Comparison of ENCODE assay signal across 15 cellular contexts in genomic region chr12:41053046-41053445, GRCh38.
A peak's percentile ranks its signal among the peaks of the same experiment; 100 is the strongest.
DNase-seq lines count a peak whose midpoint lies in the region; ATAC-seq and TF ChIP-seq lines count a peak whose summit lies in the region.
"Had no signal": no experiment of that assay in that cellular context is flagged by ENCODE, and none has a peak within 500 bp of the region (broad histone marks: within the 10 kb centered on the region; RNA-seq: fewer than 3 reads in every experiment).

No MANE protein-coding gene starts in this region.

- H3K18ac ChIP-seq in IMR-90 (ENCODE audit: low read depth, low read length): no peak overlapping the region

- H3K36me3 ChIP-seq in IMR-90 (ENCODE audit: control insufficient read depth, insufficient read depth, low read length): no peaks in the 10 kb centered on the region
- H3K36me3 ChIP-seq in tibial artery: no peaks in the 10 kb centered on the region

- no peak for TF ChIP-seq POLR2A in IMR-90 (IDR thresholded peaks at IDR 0.05; ENCODE audit: low read depth, low read length)

- H3K27me3 ChIP-seq in IMR-90 (ENCODE audit: control insufficient read depth, insufficient read depth, low read length): no peaks in the 10 kb centered on the region
- H3K27me3 ChIP-seq in tibial artery: no peaks in the 10 kb centered on the region

- H3K9ac ChIP-seq in IMR-90 (ENCODE audit: low read depth, low read length): no peak overlapping the region
- H3K9ac ChIP-seq: GM23248 had no signal

- H3K56ac ChIP-seq in IMR-90 (ENCODE audit: extremely low read depth, insufficient read depth, low read length): no peak overlapping the region

- POLR2A ChIA-PET in IMR-90 (lab: Charles Lee; ENCODE audit: unreplicated experiment): no interaction called here

- TF ChIP-seq CTCF in IMR-90 (conservative IDR thresholded peaks at IDR 0.05; ENCODE audit: low read depth, low read length) (no peak), chondrocyte (IDR thresholded peaks at IDR 0.05) (no peak), tibial artery (IDR thresholded peaks at IDR 0.05) (no peak), Calu3 (IDR thresholded peaks at IDR 0.05; ENCODE audit: unreplicated experiment) (no peak)

- no CpG with 5 or more reads among the region's 1 CpG for WGBS in IMR-90 (ENCODE audit: extremely low coverage in 2 of 2, insufficient read length in 1 of 2), 2 experiments

- H4K91ac ChIP-seq in IMR-90 (ENCODE audit: insufficient read depth, low read depth, low read length): no peak overlapping the region

- no peak overlapping the region for H3K23ac ChIP-seq in IMR-90 (ENCODE audit: low read depth, low read length)

- no peaks in the 10 kb centered on the region for H3K79me1 ChIP-seq in IMR-90 (ENCODE audit: low read depth in 1 of 2, low read length in 2 of 2)

- no peak overlapping the region for H3K4me2 ChIP-seq in IMR-90 (ENCODE audit: low read depth, low read length)

- dilution Hi-C loops in IMR-90 (cut with HindIII; ENCODE audit: low sequenced_read_pairs, unreplicated experiment): no loop called here

- no TSS peak for BruUV-seq in IMR-90 (replicated peaks; lab: Mats Ljungman, UMichigan)
- BruUV-seq in Calu3 (replicated peaks; lab: Mats Ljungman, UMichigan): no TSS peak

- H3K4me1 Mint-ChIP-seq in chondrocyte (ENCODE audit: low read depth) (peaks cover 42% of the 10 kb centered on the region), Calu3 (ENCODE audit: low read depth, unreplicated experiment) (no peaks in the 10 kb centered on the region)
- H3K4me1 Mint-ChIP-seq: CD4-positive, alpha-beta memory T cell had no signal

- H4K5ac ChIP-seq in IMR-90 (ENCODE audit: low read depth, low read length): no peak overlapping the region

- no peak overlapping the region for H2BK120ac ChIP-seq in IMR-90 (ENCODE audit: low read depth, low read length)

- H2BK15ac ChIP-seq in IMR-90 (ENCODE audit: low read depth, low read length): no peak overlapping the region

- CTCF ChIA-PET in IMR-90 (lab: Yijun Ruan, JAX): no interaction called here
- CTCF ChIA-PET in Calu3 (lab: Charles Lee): no interaction called here

- H3K27ac ChIP-seq in IMR-90 (ENCODE audit: insufficient read depth, low read length) (no peak overlapping the region), tibial artery (peak overlapping the region; percentile 20 to 60)
- H3K27ac ChIP-seq: GM23248 had no signal

- H3K27me3 Mint-ChIP-seq in chondrocyte (ENCODE audit: low read depth): no peaks in the 10 kb centered on the region
- no peaks in the 10 kb centered on the region for H3K27me3 Mint-ChIP-seq in Calu3 (ENCODE audit: unreplicated experiment)
- H3K27me3 Mint-ChIP-seq: CD4-positive, alpha-beta memory T cell had no signal

- no peak overlapping the region for H2BK20ac ChIP-seq in IMR-90 (ENCODE audit: low read depth, low read length)

- no peaks in the 10 kb centered on the region for H4K20me1 ChIP-seq in IMR-90 (ENCODE audit: insufficient read depth, low read length)

- no peak overlapping the region for H4K8ac ChIP-seq in IMR-90 (ENCODE audit: low read depth in 2 of 2, low read length in 2 of 2)

- no peak overlapping the region for H3K14ac ChIP-seq in IMR-90 (replicated peaks; ENCODE audit: low read depth, low read length)

- H3K4ac ChIP-seq in IMR-90 (ENCODE audit: low read depth, low read length): no peak overlapping the region

- H3K36me3 Mint-ChIP-seq in chondrocyte (ENCODE audit: low read depth): no peaks in the 10 kb centered on the region
- no peaks in the 10 kb centered on the region for H3K36me3 Mint-ChIP-seq in Calu3 (ENCODE audit: insufficient read depth, unreplicated experiment)
- H3K36me3 Mint-ChIP-seq: CD4-positive, alpha-beta memory T cell had no signal

- H3K9me3 ChIP-seq in IMR-90 (ENCODE audit: control insufficient read depth, insufficient read depth, low read length) (no peaks in the 10 kb centered on the region), tibial artery (no peaks in the 10 kb centered on the region)

- no peak overlapping the region for H2AFZ ChIP-seq in IMR-90 (replicated peaks; ENCODE audit: low read length, poor library complexity)
- H2AFZ ChIP-seq: GM23248 had no signal

- H3K27ac Mint-ChIP-seq in chondrocyte (ENCODE audit: unreplicated experiment) (peak overlapping the region; percentile 84), Calu3 (ENCODE audit: unreplicated experiment) (no peak overlapping the region)
- H3K27ac Mint-ChIP-seq: CD4-positive, alpha-beta memory T cell had no signal

- in situ Hi-C loops in IMR-90 (cut with MboI; ENCODE audit: low sequenced_read_pairs): no loop called here

- H2AK9ac ChIP-seq in IMR-90 (replicated peaks; ENCODE audit: low read depth, low read length, poor library complexity): no peak overlapping the region

- intact Hi-C loops in IMR-90 (cut with micrococcal nuclease) (loop anchor here (10.0 kb wide), 1 partner anchor 98 kb away; no protein-coding TSS in a partner anchor), tibial artery (cut with DNase I; ENCODE audit: low total_unique reads) (no loop called here), Calu3 (cut with micrococcal nuclease; ENCODE audit: unreplicated experiment) (no loop called here), left colon (cut with DNase I, micrococcal nuclease) (no loop called here)

- H3K4me3 Mint-ChIP-seq in chondrocyte (ENCODE audit: unreplicated experiment) (no peak overlapping the region), Calu3 (ENCODE audit: low read depth, unreplicated experiment) (no peak overlapping the region)
- H3K4me3 Mint-ChIP-seq: CD4-positive, alpha-beta memory T cell had no signal

- H3K4me1 ChIP-seq in IMR-90 (ENCODE audit: control insufficient read depth, insufficient read depth, low read length) (peaks cover 2% of the 10 kb centered on the region; the same call in 1 of the 2 replicates), tibial artery (peaks cover 0 to 52% (median 13%) of the 10 kb centered on the region in 4 donors)

- H2BK5ac ChIP-seq in IMR-90 (ENCODE audit: low read depth, low read length, poor library complexity, severe bottlenecking): no peak overlapping the region

- H3K9me1 ChIP-seq in IMR-90 (ENCODE audit: insufficient read depth, low read length): no peaks in the 10 kb centered on the region; the same call in 1 of the 2 replicates

- H3K9me3 Mint-ChIP-seq in chondrocyte (ENCODE audit: low read depth) (no peaks in the 10 kb centered on the region), Calu3 (ENCODE audit: low read depth, unreplicated experiment) (no peaks in the 10 kb centered on the region)
- H3K9me3 Mint-ChIP-seq: CD4-positive, alpha-beta memory T cell had no signal

- H3K4me3 ChIP-seq in IMR-90 (ENCODE audit: insufficient read depth, low read depth, low read length): no peak overlapping the region
- H3K4me3 ChIP-seq in tibial artery: no peak overlapping the region
- H3K4me3 ChIP-seq: GM23248 had no signal

- TF ChIP-seq RAD21 in IMR-90 (IDR thresholded peaks at IDR 0.05; ENCODE audit: low read length): no peak

- no peak overlapping the region for H2AK5ac ChIP-seq in IMR-90 (ENCODE audit: low read depth, low read length)

- no peak for ATAC-seq in IMR-90 (ENCODE audit: low read depth)
- ATAC-seq in GM21737 (IDR thresholded peaks at IDR 0.05; ENCODE audit: unreplicated experiment): no peak
- ATAC-seq in left colon: no peak

- DNase-seq in IMR-90 (peak; percentile 7), chondrocyte (ENCODE audit: low spot score) (no peak), foreskin melanocyte (peak; percentile 14), tibial artery (no peak), Calu3 (no peak), left colon (no peak)
- DNase-seq: C1 segment of cervical spinal cord; CD4-positive, alpha-beta memory T cell; COR-L47; DMS153; DND-41; GM23248; H7; HCEC 1CT had no signal

TF ChIP-seq in IMR-90, 13 proteins besides CTCF, POLR2A, EP300 and RAD21:
- TF ChIP-seq SMC3 (IDR thresholded peaks at IDR 0.05; ENCODE audit: low read depth, low read length) (no peak), FOS (IDR thresholded peaks at IDR 0.05; ENCODE audit: low read depth, low read length) (no peak), MAZ (IDR thresholded peaks at IDR 0.05; ENCODE audit: borderline replicate concordance, low read depth, low read length) (no peak), RFX5 (IDR thresholded peaks at IDR 0.05; ENCODE audit: low read depth, low read length) (no peak), MAFK (IDR thresholded peaks at IDR 0.05; ENCODE audit: low read depth, low read length) (no peak), USF2 (IDR thresholded peaks at IDR 0.05; ENCODE audit: low read depth, low read length) (no peak), CEBPB (IDR thresholded peaks at IDR 0.05; ENCODE audit: low read depth, low read length) (no peak)

Comparison
In these comparisons a context has a peak if more than half of its experiments do, and no peak if none do; other contexts are left out.
1. DNase-seq: peak in IMR-90 (single experiment) and foreskin melanocyte (single experiment); none in chondrocyte (single experiment), tibial artery (0 of 2), Calu3 (single experiment) and left colon (0 of 2).